In genomic region chr6:155163616-155164015, GRCh38 we compare ENCODE assay signal across 21 cellular contexts.
DNase-seq lines count a peak whose midpoint lies in the region; ATAC-seq, FAIRE-seq and TF ChIP-seq lines count a peak whose summit lies in the region.
"Had no signal": no experiment of that assay in that cellular context is flagged by ENCODE, and none has a peak within 500 bp of the region (broad histone marks: within the 10 kb centered on the region; RNA-seq: fewer than 3 reads in every experiment).

No MANE protein-coding gene starts in this region.

- no peak overlapping the region for H3K56ac ChIP-seq in IMR-90 (ENCODE audit: extremely low read depth, insufficient read depth, low read length)

- no peaks in the 10 kb centered on the region for H3K79me2 ChIP-seq in HepG2 (ENCODE audit: insufficient read depth, low read length)
- H3K79me2 ChIP-seq in K562 (ENCODE audit: control insufficient read depth, insufficient read depth, low read length), result no peaks in the 10 kb centered on the region
- H3K79me2 ChIP-seq in GM23338 (replicated peaks; ENCODE audit: insufficient read depth), result no peaks in the 10 kb centered on the region

- H3K36me3 ChIP-seq in HepG2 (replicated peaks in 1 of 2; ENCODE audit: control insufficient read depth in 1 of 2, insufficient read depth in 2 of 2, low read length in 2 of 2) (no peaks in the 10 kb centered on the region), right lobe of liver (no peaks in the 10 kb centered on the region), IMR-90 (ENCODE audit: control insufficient read depth, insufficient read depth, low read length) (peaks cover 1% of the 10 kb centered on the region; the same call in 1 of the 2 replicates), K562 (ENCODE audit: control insufficient read depth, insufficient read depth, low read length) (no peaks in the 10 kb centered on the region), GM23338 (ENCODE audit: insufficient read depth) (no peaks in the 10 kb centered on the region)

- no peak overlapping the region for H2BK5ac ChIP-seq in IMR-90 (ENCODE audit: low read depth, low read length, poor library complexity, severe bottlenecking)

- TF ChIP-seq EP300 in HepG2 (IDR thresholded peaks at IDR 0.05; ENCODE audit: low read depth in 2 of 2, low read length in 2 of 2) (no peak), HepG2 (CRISPR knock-in tag; IDR thresholded peaks at IDR 0.05; ENCODE audit: borderline replicate concordance) (no peak), K562 (IDR thresholded peaks at IDR 0.05; ENCODE audit: low read length) (no peak)

- no peak overlapping the region for H2AFZ ChIP-seq in HepG2 (ENCODE audit: low read length)
- no peak overlapping the region for H2AFZ ChIP-seq in IMR-90 (replicated peaks; ENCODE audit: low read length, poor library complexity)
- H2AFZ ChIP-seq in K562 (ENCODE audit: low read depth, low read length), result no peak overlapping the region
- H2AFZ ChIP-seq in GM23338, result no peak overlapping the region

- H4K20me1 ChIP-seq in HepG2 (ENCODE audit: insufficient read depth, low read length), result no peaks in the 10 kb centered on the region
- H4K20me1 ChIP-seq in IMR-90 (ENCODE audit: insufficient read depth, low read length), result no peaks in the 10 kb centered on the region
- no peaks in the 10 kb centered on the region for H4K20me1 ChIP-seq in K562 (replicated peaks; ENCODE audit: control insufficient read depth, insufficient read depth, low read length)
- H4K20me1 ChIP-seq in GM23338 (replicated peaks; ENCODE audit: insufficient read depth), result no peaks in the 10 kb centered on the region

- intact Hi-C loops in HepG2 (cut with micrococcal nuclease; ENCODE audit: unreplicated experiment), result no loop called here
- intact Hi-C loops in right lobe of liver (cut with DNase I), result no loop called here
- intact Hi-C loops in IMR-90 (cut with micrococcal nuclease), result no loop called here
- intact Hi-C loops in activated T-helper 1 cell treated with anti-CD3 and anti-CD28 coated beads, Interleukin-12 subunit alpha, Interleukin-12 subunit beta, Interleukin-2, Interleukin-4 antibody, amounts not matched to agents 30 ng/mL and 10 ng/mL and 1 ng/mL, durations not matched to agents 14 hours and 24 hours and 36 hours (cut with micrococcal nuclease), result no loop called here
- intact Hi-C loops in K562 (cut with micrococcal nuclease), result no loop called here

- H3K4ac ChIP-seq in IMR-90 (ENCODE audit: low read depth, low read length), result no peak overlapping the region

- H3K9me1 ChIP-seq in IMR-90 (ENCODE audit: insufficient read depth, low read length), result peaks cover 5% of the 10 kb centered on the region; the same call in 1 of the 2 replicates
- H3K9me1 ChIP-seq in K562 (ENCODE audit: control insufficient read depth, insufficient read depth, low read length), result no peaks in the 10 kb centered on the region

- H4K5ac ChIP-seq in IMR-90 (ENCODE audit: low read depth, low read length), result no peak overlapping the region

- POLR2A ChIA-PET in HepG2 (lab: Yijun Ruan, JAX), result no interaction called here
- POLR2A ChIA-PET in IMR-90 (lab: Charles Lee; ENCODE audit: unreplicated experiment), result no interaction called here
- POLR2A ChIA-PET in K562 (lab: Yijun Ruan, JAX), result interaction anchor here (1.4 kb wide), 1 partner anchor 9 kb away, joined by 9 read pairs; no protein-coding TSS in a partner anchor

- CTCF ChIA-PET in HepG2 (lab: Yijun Ruan, JAX; ENCODE audit: low intra/inter-chr PET ratio, low total read pairs) (no interaction called here), IMR-90 (lab: Yijun Ruan, JAX) (no interaction called here), K562 (lab: Yijun Ruan, JAX; ENCODE audit: low intra/inter-chr PET ratio) (no interaction called here)

- 61% methylated on average over 1 of the region's 1 CpG for WGBS in HepG2 (ENCODE audit: low lambda C conversion rate)
- WGBS in right lobe of liver (ENCODE audit: insufficient coverage, low coverage, low lambda C conversion rate, missing lambda C conversion rate), result 67% methylated on average over 1 of the region's 1 CpG
- WGBS in IMR-90 (ENCODE audit: extremely low coverage in 2 of 2, insufficient read length in 1 of 2), 2 experiments, result no CpG with 5 or more reads among the region's 1 CpG
- WGBS in K562 (ENCODE audit: insufficient coverage, low coverage, missing lambda C conversion rate), result 0% methylated on average over 1 of the region's 1 CpG

- H4K91ac ChIP-seq in IMR-90 (ENCODE audit: insufficient read depth, low read depth, low read length), result no peak overlapping the region

- no peak overlapping the region for H3K4me3 Mint-ChIP-seq in activated T-helper 1 cell treated with anti-CD3 and anti-CD28 coated beads, Interleukin-12 subunit alpha, Interleukin-12 subunit beta, Interleukin-2, Interleukin-4 antibody, amounts not matched to agents 30 ng/mL and 10 ng/mL and 1 ng/mL, durations not matched to agents 14 hours and 24 hours and 36 hours
- no peak overlapping the region for H3K4me3 Mint-ChIP-seq in GM23338
- H3K4me3 Mint-ChIP-seq: CD4-positive, alpha-beta memory T cell had no signal

- H2AK5ac ChIP-seq in IMR-90 (ENCODE audit: low read depth, low read length), result no peak overlapping the region

- FAIRE-seq in HepG2 (lab: Jason Lieb, UNC) (no peak), K562 (lab: Jason Lieb, UNC) (no peak)
- FAIRE-seq: GM12891, GM18507 had no signal

- peak overlapping the region; percentile 37; the same call in 1 of the 2 replicates for H2BK20ac ChIP-seq in IMR-90 (ENCODE audit: low read depth, low read length)

- no peaks in the 10 kb centered on the region for H3K79me1 ChIP-seq in IMR-90 (ENCODE audit: low read depth in 1 of 2, low read length in 2 of 2)

- H2BK120ac ChIP-seq in IMR-90 (ENCODE audit: low read depth, low read length), result peak overlapping the region; percentile 26; the same call in 1 of the 2 replicates

- dilution Hi-C loops in IMR-90 (cut with HindIII; ENCODE audit: low sequenced_read_pairs, unreplicated experiment), result no loop called here

- peaks cover 22% of the 10 kb centered on the region for H3K9me3 Mint-ChIP-seq in activated T-helper 1 cell treated with anti-CD3 and anti-CD28 coated beads, Interleukin-12 subunit alpha, Interleukin-12 subunit beta, Interleukin-2, Interleukin-4 antibody, amounts not matched to agents 30 ng/mL and 10 ng/mL and 1 ng/mL, durations not matched to agents 14 hours and 24 hours and 36 hours
- peaks cover 8% of the 10 kb centered on the region; the same call in 1 of the 3 replicates for H3K9me3 Mint-ChIP-seq in GM23338

- peak overlapping the region; percentile 7 for H3K27ac Mint-ChIP-seq in activated T-helper 1 cell treated with anti-CD3 and anti-CD28 coated beads, Interleukin-12 subunit alpha, Interleukin-12 subunit beta, Interleukin-2, Interleukin-4 antibody, amounts not matched to agents 30 ng/mL and 10 ng/mL and 1 ng/mL, durations not matched to agents 14 hours and 24 hours and 36 hours
- H3K27ac Mint-ChIP-seq in GM23338, result no peak overlapping the region
- H3K27ac Mint-ChIP-seq: CD4-positive, alpha-beta memory T cell had no signal

- H3K36me3 Mint-ChIP-seq in activated T-helper 1 cell treated with anti-CD3 and anti-CD28 coated beads, Interleukin-12 subunit alpha, Interleukin-12 subunit beta, Interleukin-2, Interleukin-4 antibody, amounts not matched to agents 30 ng/mL and 10 ng/mL and 1 ng/mL, durations not matched to agents 14 hours and 24 hours and 36 hours (ENCODE audit: low read depth), result peaks cover 58% of the 10 kb centered on the region
- peaks cover 12% of the 10 kb centered on the region for H3K36me3 Mint-ChIP-seq in GM23338 (ENCODE audit: low read depth)
- H3K36me3 Mint-ChIP-seq: CD4-positive, alpha-beta memory T cell had no signal

- TF ChIP-seq CTCF in HepG2 (CRISPR knock-in tag; IDR thresholded peaks at IDR 0.05), result no peak
- no peak for TF ChIP-seq CTCF in right lobe of liver (IDR thresholded peaks at IDR 0.05)
- no peak for TF ChIP-seq CTCF in IMR-90 (conservative IDR thresholded peaks at IDR 0.05; ENCODE audit: low read depth, low read length)
- no peak for TF ChIP-seq CTCF in K562 (IDR thresholded peaks at IDR 0.05 in 2 of 3, conservative IDR thresholded peaks at IDR 0.05 in 1 of 3; ENCODE audit: insufficient read depth in 2 of 3, low read depth in 1 of 3, low read length in 3 of 3)
- no peak for TF ChIP-seq CTCF in GM23338 (conservative IDR thresholded peaks at IDR 0.05; ENCODE audit: low read depth in 2 of 2)

- H3K18ac ChIP-seq in IMR-90 (ENCODE audit: low read depth, low read length), result no peak overlapping the region

- H3F3A ChIP-seq in GM23338 (replicated peaks; ENCODE audit: low read depth), result no peaks in the 10 kb centered on the region

- BruUV-seq in HepG2 (replicated peaks; lab: Mats Ljungman, UMichigan), result no TSS peak
- BruUV-seq in IMR-90 (replicated peaks; lab: Mats Ljungman, UMichigan), result no TSS peak
- no TSS peak for BruUV-seq in K562 (replicated peaks; lab: Mats Ljungman, UMichigan)

- H3K27me3 Mint-ChIP-seq in activated T-helper 1 cell treated with anti-CD3 and anti-CD28 coated beads, Interleukin-12 subunit alpha, Interleukin-12 subunit beta, Interleukin-2, Interleukin-4 antibody, amounts not matched to agents 30 ng/mL and 10 ng/mL and 1 ng/mL, durations not matched to agents 14 hours and 24 hours and 36 hours (ENCODE audit: insufficient read depth), result no peaks in the 10 kb centered on the region
- no peaks in the 10 kb centered on the region for H3K27me3 Mint-ChIP-seq in GM23338 (ENCODE audit: insufficient read depth, low read depth, poor library complexity)
- H3K27me3 Mint-ChIP-seq: CD4-positive, alpha-beta memory T cell had no signal

- H3K9me3 ChIP-seq in HepG2 (ENCODE audit: low read length) (no peaks in the 10 kb centered on the region), right lobe of liver (no peaks in the 10 kb centered on the region), IMR-90 (ENCODE audit: control insufficient read depth, insufficient read depth, low read length) (no peaks in the 10 kb centered on the region), K562 (replicated peaks; ENCODE audit: control insufficient read depth, insufficient read depth, low read depth, low read length) (no peaks in the 10 kb centered on the region)

- H3K9ac ChIP-seq in HepG2 (ENCODE audit: insufficient read depth, low read depth, low read length), result no peak overlapping the region
- H3K9ac ChIP-seq in IMR-90 (ENCODE audit: low read depth, low read length), result no peak overlapping the region
- H3K9ac ChIP-seq in K562 (ENCODE audit: insufficient read depth in 1 of 2, low read depth in 2 of 2, low read length in 2 of 2), result no peak overlapping the region

- DNase-seq in HepG2 (ENCODE audit: low spot score) (no peak), right lobe of liver (no peak), IMR-90 (no peak), K562 (ENCODE audit: extremely low read depth in 1 of 4, low spot score in 3 of 4) (no peak), GM23338 (ENCODE audit: low spot score) (no peak), HK-2 (ENCODE audit: unreplicated experiment) (no peak), NCI-H345 (lab: John Stamatoyannopoulos, UW) (no peak)
- DNase-seq in activated T-helper 1 cell treated with anti-CD3 and anti-CD28 coated beads, Interleukin-12 subunit alpha, Interleukin-12 subunit beta, Interleukin-2, Interleukin-4 antibody, amounts not matched to agents 30 ng/mL and 10 ng/mL and 1 ng/mL, durations not matched to agents 14 hours and 24 hours and 36 hours (ENCODE audit: low spot score), result no peak
- DNase-seq: 8988T; C1 segment of cervical spinal cord; Calu3; CD4-positive, alpha-beta memory T cell; COR-L47; DMS53; DMS79 treated with DMSO at 0.1 percent for 48 hours; GF-D8; GOT3; H7; HCEC 1CT had no signal

- in situ Hi-C loops in HepG2 (cut with HindIII; ENCODE audit: extremely low pct_ligation_motif_present, low pct_unique_long_range_greater_than_20kb) (no loop called here), IMR-90 (cut with MboI; ENCODE audit: low sequenced_read_pairs) (loop anchor here (10.0 kb wide), 1 partner anchor 159 kb away; no protein-coding TSS in a partner anchor), K562 (cut with MboI) (no loop called here)

- H2AK9ac ChIP-seq in IMR-90 (replicated peaks; ENCODE audit: low read depth, low read length, poor library complexity), result no peak overlapping the region

- H2BK15ac ChIP-seq in IMR-90 (ENCODE audit: low read depth, low read length), result no peak overlapping the region

- H3K27me3 ChIP-seq in HepG2 (ENCODE audit: control insufficient read depth in 1 of 2, insufficient read depth in 2 of 2, low read length in 2 of 2), result no peaks in the 10 kb centered on the region
- H3K27me3 ChIP-seq in right lobe of liver, result no peaks in the 10 kb centered on the region
- no peaks in the 10 kb centered on the region for H3K27me3 ChIP-seq in IMR-90 (ENCODE audit: control insufficient read depth, insufficient read depth, low read length)
- H3K27me3 ChIP-seq in K562 (ENCODE audit: control insufficient read depth in 2 of 2, insufficient read depth in 2 of 2, low read length in 2 of 2), result peaks cover 9 to 28% of the 10 kb centered on the region in 2 experiments; a peak in 4 of 5 replicates
- no peaks in the 10 kb centered on the region for H3K27me3 ChIP-seq in GM23338 (ENCODE audit: insufficient read depth)

- H3K14ac ChIP-seq in IMR-90 (replicated peaks; ENCODE audit: low read depth, low read length), result no peak overlapping the region

- TF ChIP-seq POLR2A in HepG2 (IDR thresholded peaks at IDR 0.05; ENCODE audit: insufficient read depth in 1 of 2, low read depth in 2 of 2, low read length in 2 of 2) (no peak), right lobe of liver (IDR thresholded peaks at IDR 0.05) (no peak), IMR-90 (IDR thresholded peaks at IDR 0.05; ENCODE audit: low read depth, low read length) (no peak), K562 (conservative IDR thresholded peaks at IDR 0.05) (no peak)

- no peak overlapping the region for H3K4me3 ChIP-seq in HepG2 (replicated peaks in 1 of 3; ENCODE audit: insufficient read depth in 1 of 3, low read depth in 2 of 3, low read length in 3 of 3)
- H3K4me3 ChIP-seq in right lobe of liver, result no peak overlapping the region
- H3K4me3 ChIP-seq in IMR-90 (ENCODE audit: insufficient read depth, low read depth, low read length), result no peak overlapping the region
- no peak overlapping the region for H3K4me3 ChIP-seq in K562
- no peak overlapping the region for H3K4me3 ChIP-seq in GM23338

- no peak overlapping the region for H3K23ac ChIP-seq in IMR-90 (ENCODE audit: low read depth, low read length)

- H3K9me2 ChIP-seq in GM23338 (ENCODE audit: insufficient read depth), result no peaks in the 10 kb centered on the region

- no peak overlapping the region for H4K8ac ChIP-seq in IMR-90 (ENCODE audit: low read depth in 2 of 2, low read length in 2 of 2)

- H3K4me1 ChIP-seq in HepG2 (ENCODE audit: insufficient read depth, low read length), result no peaks in the 10 kb centered on the region
- no peaks in the 10 kb centered on the region for H3K4me1 ChIP-seq in right lobe of liver
- H3K4me1 ChIP-seq in IMR-90 (ENCODE audit: control insufficient read depth, insufficient read depth, low read length), result peaks cover 4% of the 10 kb centered on the region; the same call in 1 of the 2 replicates
- H3K4me1 ChIP-seq in K562 (replicated peaks in 1 of 2; ENCODE audit: control insufficient read depth in 2 of 2, insufficient read depth in 2 of 2, low read length in 2 of 2), result no peaks in the 10 kb centered on the region
- H3K4me1 ChIP-seq in GM23338 (ENCODE audit: insufficient read depth), result peaks cover 20% of the 10 kb centered on the region

- H3K4me2 ChIP-seq in HepG2 (ENCODE audit: low read depth, low read length), result no peak overlapping the region
- no peak overlapping the region for H3K4me2 ChIP-seq in IMR-90 (ENCODE audit: low read depth, low read length)
- H3K4me2 ChIP-seq in K562 (ENCODE audit: insufficient read depth, low read length), result no peak overlapping the region
- H3K4me2 ChIP-seq in GM23338, result no peak overlapping the region

- TF ChIP-seq RAD21 in HepG2 (CRISPR knock-in tag; IDR thresholded peaks at IDR 0.05) (no peak), IMR-90 (IDR thresholded peaks at IDR 0.05; ENCODE audit: low read length) (no peak), K562 (CRISPR knock-in tag; conservative IDR thresholded peaks at IDR 0.05 in 1 of 2, IDR thresholded peaks at IDR 0.05 in 1 of 2) (no peak)

- H3K27ac ChIP-seq in HepG2 (ENCODE audit: extremely low read length, insufficient read depth, low read length) (no peak overlapping the region), right lobe of liver (no peak overlapping the region), IMR-90 (ENCODE audit: insufficient read depth, low read length) (no peak overlapping the region), K562 (ENCODE audit: extremely low read depth, low read depth, low read length) (no peak overlapping the region), GM23338 (ENCODE audit: low read depth) (no peak overlapping the region)

- H3K4me1 Mint-ChIP-seq in activated T-helper 1 cell treated with anti-CD3 and anti-CD28 coated beads, Interleukin-12 subunit alpha, Interleukin-12 subunit beta, Interleukin-2, Interleukin-4 antibody, amounts not matched to agents 30 ng/mL and 10 ng/mL and 1 ng/mL, durations not matched to agents 14 hours and 24 hours and 36 hours (ENCODE audit: low read depth), result peaks cover 64% of the 10 kb centered on the region
- peaks cover 17% of the 10 kb centered on the region for H3K4me1 Mint-ChIP-seq in GM23338
- H3K4me1 Mint-ChIP-seq: CD4-positive, alpha-beta memory T cell had no signal

- ATAC-seq in HepG2 (no peak), right lobe of liver (no peak), IMR-90 (ENCODE audit: low read depth) (no peak), K562 (no peak), GM23338 (no peak)

Comparison
In these comparisons a context has a peak if more than half of its experiments do, and no peak if none do; other contexts are left out.
1. Of the 241 proteins assayed by ChIP-seq in both HepG2 and K562: peak only in HepG2: MAFK; only in K562: MAFG; in both: MAFF; in neither: 238.